Comparison of ENCODE assay signal across 8 cellular contexts in the genomic region with DNA sequence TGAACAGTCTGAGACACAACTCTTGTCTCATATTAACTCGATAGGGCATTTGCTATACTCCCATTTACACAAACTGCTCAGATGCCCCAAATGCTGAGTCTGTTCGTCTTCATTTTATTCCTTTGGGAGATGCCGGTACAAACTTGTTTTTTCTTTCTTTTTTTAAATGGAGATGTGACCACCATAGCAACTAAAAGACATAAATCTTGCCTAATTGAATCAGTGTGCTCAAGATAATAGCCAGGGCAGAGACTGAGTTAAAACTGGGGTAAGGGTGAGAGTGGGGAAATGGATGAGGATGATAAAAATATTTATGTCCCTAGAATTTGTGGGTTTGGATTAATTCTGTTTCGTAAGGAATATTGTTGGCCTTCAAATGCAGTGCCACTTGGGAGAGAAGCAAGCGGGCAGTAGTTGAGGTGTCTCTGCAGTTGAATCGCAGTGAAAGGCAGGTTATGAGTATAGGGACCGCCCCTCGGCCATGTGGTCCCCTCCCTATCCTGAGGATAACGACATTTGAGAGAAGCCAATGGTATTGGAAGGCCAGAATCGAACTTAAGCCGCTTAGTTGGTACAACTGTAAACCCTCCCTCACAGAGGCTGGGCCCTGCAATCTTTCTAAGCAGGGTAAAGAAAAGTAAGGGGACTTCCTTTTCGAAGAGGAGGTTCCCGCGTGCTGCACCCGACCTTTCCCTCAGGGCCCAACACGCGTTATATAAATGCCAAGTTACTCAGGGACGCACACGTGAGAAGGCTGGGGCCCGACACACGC. TPM values are rescaled to one million over a fixed set of nuclear protein-coding genes. Genes with fewer than 3 reads are reported as not detected.
DNase-seq lines count a peak whose midpoint lies in the region; ATAC-seq and TF ChIP-seq lines count a peak whose summit lies in the region.

No MANE protein-coding gene starts in this region.

- no peaks in the 10 kb centered on the region for H3K79me2 ChIP-seq in fibroblast of lung (ENCODE audit: control insufficient read depth, insufficient read depth, low read length)

- H3K27ac ChIP-seq in fibroblast of lung (ENCODE audit: insufficient read depth, low read length) = peak overlapping the region; percentile 40
- H3K27ac ChIP-seq in aorta (ENCODE audit: low read depth in 1 of 2, low read length in 2 of 2) = no peak overlapping the region

- no peaks in the 10 kb centered on the region for H3K27me3 ChIP-seq in fibroblast of lung (ENCODE audit: control insufficient read depth, insufficient read depth, low read length)
- peaks cover 18% of the 10 kb centered on the region for H3K27me3 ChIP-seq in neuron (ENCODE audit: insufficient read depth, low read length)
- H3K27me3 ChIP-seq in aorta (ENCODE audit: control insufficient read depth in 1 of 2, insufficient read depth in 2 of 2, low read length in 1 of 2) = no peaks in the 10 kb centered on the region

- H3K4me2 ChIP-seq in fibroblast of lung (ENCODE audit: extremely low read depth, insufficient read depth, low read length) = peak overlapping the region; percentile 73

- DNase-seq in AG10803 (ENCODE audit: low read depth) = no peak
- DNase-seq in NCI-H446 treated with DMSO at 0.1 percent for 48 hours (lab: John Stamatoyannopoulos, UW) = peak; percentile 66
- DNase-seq in activated CD4-positive, alpha-beta T cell treated with anti-CD3 and anti-CD28 coated beads, Interleukin-2, amount 50 U/mL, for 4 hours = peak; percentile 65 to 69
- peak in 1 of 2 donors; percentile 47 for DNase-seq in fibroblast of lung (ENCODE audit: low read depth in 2 of 2)
- DNase-seq in aorta = no peak

- H3K4me3 ChIP-seq in AG10803 (ENCODE audit: low read length) (peak overlapping the region; percentile 81), fibroblast of lung (replicated peaks in 1 of 4; ENCODE audit: control extremely low read depth in 1 of 4, insufficient read depth in 1 of 4, low read depth in 3 of 4, low read length in 4 of 4) (peak overlapping the region; percentile 63 to 87 (median 74)), neuron (ENCODE audit: low read length) (peak overlapping the region; percentile 87), aorta (ENCODE audit: low read length in 2 of 2) (peak overlapping the region; percentile 56 to 69)

- peak; percentile 45 for ATAC-seq in GM18907 (IDR thresholded peaks at IDR 0.05; ENCODE audit: unreplicated experiment)
- peak; percentile 13 for ATAC-seq in HG03139 (IDR thresholded peaks at IDR 0.05; ENCODE audit: unreplicated experiment)
- ATAC-seq in aorta (ENCODE audit: low FRiP score) = peak; percentile 24

- H3K4me1 ChIP-seq in fibroblast of lung (ENCODE audit: control insufficient read depth, extremely low read depth, insufficient read depth, low read length) = peaks cover 2% of the 10 kb centered on the region
- H3K4me1 ChIP-seq in neuron (ENCODE audit: insufficient read depth, low read length) = peaks cover 26% of the 10 kb centered on the region
- H3K4me1 ChIP-seq in aorta (ENCODE audit: control insufficient read depth in 1 of 2, insufficient read depth in 2 of 2, low read length in 2 of 2) = no peaks in the 10 kb centered on the region

- peak overlapping the region; percentile 65 for H3K9ac ChIP-seq in fibroblast of lung (ENCODE audit: insufficient read depth, low read length)

- 15 to 16% methylated on average over 19 to 21 of the region's 21 CpGs for WGBS in aorta, 2 donors

- no peaks in the 10 kb centered on the region for H4K20me1 ChIP-seq in fibroblast of lung (ENCODE audit: control insufficient read depth, extremely low read depth, insufficient read depth, low read length)

- H2AFZ ChIP-seq in fibroblast of lung (ENCODE audit: low read length) (peak overlapping the region; percentile 98), neuron (ENCODE audit: low read depth, low read length) (peak overlapping the region; percentile 70)

- no peaks in the 10 kb centered on the region for H3K9me3 ChIP-seq in fibroblast of lung (ENCODE audit: control insufficient read depth, insufficient read depth, low read depth, low read length)
- no peaks in the 10 kb centered on the region for H3K9me3 ChIP-seq in neuron (ENCODE audit: low read length)
- H3K9me3 ChIP-seq in aorta (ENCODE audit: control insufficient read depth, low read length) = no peaks in the 10 kb centered on the region

- TF ChIP-seq CTCF in AG10803 (conservative IDR thresholded peaks at IDR 0.05; ENCODE audit: low read length) (no peak), fibroblast of lung (conservative IDR thresholded peaks at IDR 0.05 in 1 of 2, IDR thresholded peaks at IDR 0.05 in 1 of 2; ENCODE audit: low read depth in 1 of 2, low read length in 2 of 2) (no peak)

- intact Hi-C loops in aorta (cut with DNase I) = loop anchor here in 1 of 2 donors (10.0 kb wide), 1 partner anchor 471 kb away; a partner anchor contains a TSS

- H3K36me3 ChIP-seq in fibroblast of lung (ENCODE audit: control insufficient read depth, insufficient read depth, low read length) (no peaks in the 10 kb centered on the region), neuron (ENCODE audit: insufficient read depth, low read length) (no peaks in the 10 kb centered on the region), aorta (ENCODE audit: control insufficient read depth in 1 of 2, insufficient read depth in 2 of 2, low read length in 1 of 2) (no peaks in the 10 kb centered on the region)

RNA-seq across cellular contexts. Expression of a gene that starts 0.8 kb away (rescaled TPM):
- total RNA-seq in fibroblast of lung (0.77 and 0.83 TPM in 2 replicates), aorta (1 to 10 TPM; 4.4 to 5.9 TPM)
- polyA plus RNA-seq in fibroblast of lung (1.7 and 2.8 TPM in 2 replicates), aorta (under 1 TPM; 0.72 to 0.88 TPM)
- polyA plus RNA-seq in fibroblast of lung (2012) = 0.51 and 1.1 TPM in 2 replicates
- 3.8 and 5.0 TPM in 2 replicates for polyA minus RNA-seq in fibroblast of lung (ENCODE audit: low replicate concordance)

Comparison
In these comparisons a context has a peak if more than half of its experiments do, and no peak if none do; other contexts are left out.
1. DNase-seq: peak in NCI-H446 treated with DMSO at 0.1 percent for 48 hours (single experiment) and activated CD4-positive, alpha-beta T cell treated with anti-CD3 and anti-CD28 coated beads, Interleukin-2, amount 50 U/mL, for 4 hours (2 of 2); none in AG10803 (single experiment) and aorta (0 of 2).
2. Peak in every context shown above with its lines, with median percentiles within 50 percentile points of each other: H3K4me3 ChIP-seq and ATAC-seq.